In genomic region chr11:43944761-43945311, GRCh38 we compare ENCODE assay signal across 8 cellular contexts. TPM values are rescaled to one million over a fixed set of nuclear protein-coding genes. Genes with fewer than 3 reads are reported as not detected.
DNase-seq lines count a peak whose midpoint lies in the region; ATAC-seq and TF ChIP-seq lines count a peak whose summit lies in the region.

No MANE protein-coding gene starts in this region.

- H3K9me3 ChIP-seq in SU-DHL-6 (ENCODE audit: insufficient read depth, low read length) (no peaks in the 10 kb centered on the region), sigmoid colon (no peaks in the 10 kb centered on the region)

- intact Hi-C loops in left cardiac atrium (cut with DNase I), result loop anchor here in 1 of 2 donors (2.0 to 5.0 kb wide), 2 partner anchors 42 to 92 kb away; no protein-coding TSS in a partner anchor
- intact Hi-C loops in sigmoid colon (cut with DNase I), result loop anchor here (1.0 to 5.0 kb wide), 2 partner anchors 55 to 87 kb away; no protein-coding TSS in a partner anchor

- H3K79me2 ChIP-seq in SU-DHL-6 (ENCODE audit: insufficient read depth, low read length), result no peaks in the 10 kb centered on the region

- no peaks in the 10 kb centered on the region for H3K36me3 ChIP-seq in SU-DHL-6 (ENCODE audit: low read length)
- no peaks in the 10 kb centered on the region for H3K36me3 ChIP-seq in sigmoid colon

- no peak overlapping the region for H3K4me2 ChIP-seq in SU-DHL-6 (ENCODE audit: low read depth, low read length, poor library complexity, severe bottlenecking)

- no peak for TF ChIP-seq EP300 in sigmoid colon (IDR thresholded peaks at IDR 0.05)

- H3K27me3 ChIP-seq in SU-DHL-6 (ENCODE audit: low read length) (no peaks in the 10 kb centered on the region), sigmoid colon (peaks cover 0 to 63% (median 27%) of the 10 kb centered on the region in 3 donors)

- H3K27ac Mint-ChIP-seq in activated naive CD8-positive, alpha-beta T cell, result no peak overlapping the region

- H3K27ac ChIP-seq in SU-DHL-6 (ENCODE audit: low read depth, low read length) (no peak overlapping the region), sigmoid colon (peak overlapping the region; percentile 85 to 91 (median 86))

- DNase-seq in DMS114 treated with DMSO at 0.1 percent for 48 hours (lab: John Stamatoyannopoulos, UW; ENCODE audit: unreplicated experiment), result peak; percentile 24
- peak; percentile 72 for DNase-seq in left cardiac atrium
- DNase-seq in sigmoid colon, result peak; percentile 86

- no peak for TF ChIP-seq POLR2A in sigmoid colon (IDR thresholded peaks at IDR 0.05)

- no peak overlapping the region for H3K9ac ChIP-seq in SU-DHL-6 (ENCODE audit: low read length)

- H3F3A ChIP-seq in SU-DHL-6 (ENCODE audit: insufficient read depth), result no peaks in the 10 kb centered on the region

- H2AFZ ChIP-seq in SU-DHL-6 (ENCODE audit: low read depth, low read length, severe bottlenecking), result no peak overlapping the region

- H3K9me2 ChIP-seq in SU-DHL-6 (replicated peaks; ENCODE audit: insufficient read depth, low read length), result no peaks in the 10 kb centered on the region

- H3K4me1 Mint-ChIP-seq in activated naive CD8-positive, alpha-beta T cell (ENCODE audit: low read depth), result peaks cover 15% of the 10 kb centered on the region

- H3K4me3 Mint-ChIP-seq in activated naive CD8-positive, alpha-beta T cell, result peak overlapping the region; percentile 93

- peaks cover 2% of the 10 kb centered on the region for H3K36me3 Mint-ChIP-seq in activated naive CD8-positive, alpha-beta T cell

- TF ChIP-seq CTCF in SU-DHL-6 (IDR thresholded peaks at IDR 0.05; ENCODE audit: insufficient read depth, low read length, poor library complexity, severe bottlenecking) (peak; percentile 77), sigmoid colon (IDR thresholded peaks at IDR 0.05) (peak in 3 of 4 experiments; percentile 41 to 62 (median 53))

- H4K20me1 ChIP-seq in SU-DHL-6 (ENCODE audit: low read depth, low read length), result no peaks in the 10 kb centered on the region

- H3K27me3 Mint-ChIP-seq in activated naive CD8-positive, alpha-beta T cell, result peaks cover 38% of the 10 kb centered on the region

- no peaks in the 10 kb centered on the region for H3K9me3 Mint-ChIP-seq in activated naive CD8-positive, alpha-beta T cell (ENCODE audit: low read depth)

- H3K4me1 ChIP-seq in sigmoid colon, result peaks cover 0 to 35% (median 25%) of the 10 kb centered on the region in 4 donors

- H3K4me3 ChIP-seq in SU-DHL-6 (ENCODE audit: insufficient read depth, low read length, poor library complexity, severe bottlenecking) (no peak overlapping the region), sigmoid colon (peak overlapping the region; percentile 62 to 73 (median 70))

- ATAC-seq in HG03066 (IDR thresholded peaks at IDR 0.05; ENCODE audit: low read depth, unreplicated experiment) (peak; percentile 45), left cardiac atrium (peak; percentile 20 to 31), HG03280 (IDR thresholded peaks at IDR 0.05; ENCODE audit: unreplicated experiment) (no peak), GM18870 (IDR thresholded peaks at IDR 0.05; ENCODE audit: unreplicated experiment) (no peak)

- 11 to 20% methylated on average over 16 of the region's 16 CpGs for WGBS in sigmoid colon, 2 donors

RNA-seq across cellular contexts. Expression of gene C11orf96, which starts 2.4 kb away (rescaled TPM):
- total RNA-seq in left cardiac atrium (100 to 1,000 TPM in 1 of 2 donors, 10 to 100 TPM in 1; 25.0 to 121 TPM), sigmoid colon (100 to 1,000 TPM in 2 of 4 donors, 10 to 100 TPM in 2; 47.4 to 336 (median 95.6) TPM)
- polyA plus RNA-seq in sigmoid colon, result 10 to 100 TPM in 2 of 3 donors, 1 to 10 TPM in 1; 7.4 to 29.3 (median 24.6) TPM

Comparison
In these comparisons a context has a peak if more than half of its experiments do, and no peak if none do; other contexts are left out.
1. DNase-seq: peak in every context shown above with its lines; median percentile 86 in sigmoid colon; 72 in left cardiac atrium; 24 in DMS114 treated with DMSO at 0.1 percent for 48 hours.
2. ATAC-seq: peak in HG03066 (single experiment) and left cardiac atrium (2 of 2); none in HG03280 (single experiment) and GM18870 (single experiment).